ENCODE assay signal across 26 cellular contexts in the genomic region with DNA sequence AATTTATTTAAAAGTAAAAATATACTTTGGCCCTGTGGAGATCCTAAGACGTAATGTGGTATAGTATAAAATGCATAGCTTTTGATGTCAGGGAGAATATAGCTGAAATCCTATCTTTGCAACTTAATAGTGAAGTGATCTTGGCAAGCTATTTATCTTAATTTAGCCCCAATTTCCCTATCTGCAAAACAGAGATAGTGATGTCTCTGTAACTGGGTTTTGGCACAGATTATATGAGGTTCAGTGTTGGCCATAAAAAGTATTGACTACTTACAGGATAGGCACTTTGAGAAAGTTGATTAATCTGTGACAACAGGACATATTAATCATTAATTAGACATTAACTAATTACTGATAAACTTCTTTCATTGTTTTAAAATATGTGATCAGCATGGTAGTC.
"Had no signal": no experiment of that assay in that cellular context is flagged by ENCODE, and none has a peak within 500 bp of the region (broad histone marks: within the 10 kb centered on the region; RNA-seq: fewer than 3 reads in every experiment).

No MANE protein-coding gene starts in this region.

- H3K27ac ChIP-seq: stomach, suprapubic skin, testis, thoracic aorta, thyroid gland, tibial artery, tibial nerve, transverse colon, upper lobe of left lung, upper lobe of right lung, uterus, vagina had no signal

- DNase-seq: stimulated activated CD4-positive, alpha-beta T cell treated with anti-CD3 and anti-CD28 coated beads, Interleukin-2, amount 100 ng/mL, for 48 hours; stimulated activated CD4-positive, alpha-beta T cell treated with anti-CD3 and anti-CD28 coated beads, Interleukin-4, amount 100 ng/mL, for 1 hour; stimulated activated CD4-positive, alpha-beta T cell treated with anti-CD3 and anti-CD28 coated beads, Interleukin-4, amount 100 ng/mL, for 24 hours; stimulated activated CD4-positive, alpha-beta T cell treated with anti-CD3 and anti-CD28 coated beads, Interleukin-4, amount 100 ng/mL, for 4 hours; stimulated activated CD8-positive, alpha-beta memory T cell treated with anti-CD3 and anti-CD28 coated beads, Interleukin-4, amount 100 ng/mL, for 48 hours; stimulated activated naive B cell treated with anti-CD40 and anti-IgM and Interleukin-4, amounts not matched to agents 10 μg/mL and 1 μg/mL and 100 μg/mL, for 72 hours; stimulated activated naive CD4-positive, alpha-beta T cell; stimulated activated naive CD4-positive, alpha-beta T cell treated with Interleukin-2 at 50 U/mL for 16 hours; stimulated activated naive CD8-positive, alpha-beta T cell treated with anti-CD3 and anti-CD28 coated beads, Interleukin-15, amount 100 ng/mL, for 72 hours; stimulated activated naive CD8-positive, alpha-beta T cell treated with anti-CD3 and anti-CD28 coated beads, Interleukin-15, Interleukin-2, amounts not matched to agents 100 U/mL and 50 U/mL, for 24 hours; stomach; substantia nigra; testis; thyroid gland; tibial artery; transverse colon; trophoblast cell; upper lobe of left lung; upper lobe of right lung; uterus had no signal

- H3K27me3 ChIP-seq: stomach, suprapubic skin, testis, thyroid gland, tibial artery, tibial nerve, transverse colon, upper lobe of left lung, upper lobe of right lung, uterus, vagina had no signal

- H3K36me3 ChIP-seq: stomach, suprapubic skin, thoracic aorta, thyroid gland, tibial artery, tibial nerve, transverse colon, upper lobe of left lung, upper lobe of right lung, uterus, vagina had no signal

- H3K4me3 ChIP-seq: stomach, suprapubic skin, testis, thoracic aorta, thyroid gland, tibial artery, tibial nerve, transverse colon, upper lobe of left lung, upper lobe of right lung, uterus, vagina had no signal

- H3K9me3 ChIP-seq: stomach, suprapubic skin, testis, thoracic aorta, thyroid gland, tibial artery, tibial nerve, transverse colon, upper lobe of left lung, upper lobe of right lung, uterus, vagina had no signal

- H3K4me1 ChIP-seq: stomach, suprapubic skin, testis, thyroid gland, tibial artery, tibial nerve, transverse colon, upper lobe of left lung, upper lobe of right lung, uterus, vagina had no signal

- ATAC-seq: stimulated activated effector memory CD8-positive, alpha-beta T cell treated with anti-CD3 and anti-CD28 coated beads, Interleukin-12 subunit alpha, Interleukin-12 subunit beta, amount 100 ng/mL, for 72 hours; stimulated activated memory B cell treated with anti-CD40 and anti-IgM and Interleukin-4, amounts not matched to agents 10 μg/mL and 1 μg/mL and 100 μg/mL, for 72 hours; stimulated activated naive B cell treated with anti-CD40 and anti-IgM and Interleukin-4, amounts not matched to agents 10 μg/mL and 1 μg/mL and 100 μg/mL, for 72 hours; stimulated activated naive CD8-positive, alpha-beta T cell treated with anti-CD3 and anti-CD28 coated beads, Interleukin-15, amount 100 ng/mL, for 72 hours; stimulated activated naive CD8-positive, alpha-beta T cell treated with anti-CD3 and anti-CD28 coated beads, Interleukin-15, Interleukin-2, amounts not matched to agents 100 U/mL and 50 U/mL, for 24 hours; upper lobe of right lung had no signal
